ENCODE assay signal across 12 cellular contexts in genomic region chr20:1264727-1265126, GRCh38. TPM values are rescaled to one million over a fixed set of nuclear protein-coding genes. Genes with fewer than 3 reads are reported as not detected.
DNase-seq lines count a peak whose midpoint lies in the region; ATAC-seq, FAIRE-seq and TF ChIP-seq lines count a peak whose summit lies in the region.
"Had no signal": no experiment of that assay in that cellular context is flagged by ENCODE, and none has a peak within 500 bp of the region (broad histone marks: within the 10 kb centered on the region; RNA-seq: fewer than 3 reads in every experiment).

No MANE protein-coding gene starts in this region.

- intact Hi-C loops in activated CD8-positive, alpha-beta T cell treated with anti-CD3 and anti-CD28 coated beads for 36 hours (cut with micrococcal nuclease): no loop called here

- H3K9ac ChIP-seq in Loucy (ENCODE audit: low read depth, low read length, poor library complexity, severe bottlenecking) (no peak overlapping the region), astrocyte (ENCODE audit: low read length) (no peak overlapping the region), neural progenitor cell (no peak overlapping the region)

- H3K4me3 Mint-ChIP-seq in activated CD8-positive, alpha-beta T cell treated with anti-CD3 and anti-CD28 coated beads for 36 hours: peak overlapping the region; percentile 79
- H3K4me3 Mint-ChIP-seq in activated CD8-positive, alpha-beta T cell treated with anti-CD3 and anti-CD28 coated beads, Interleukin-2, amount 10 ng/mL, durations not matched to agents 7 days and 5 days: no peak overlapping the region
- H3K4me3 Mint-ChIP-seq in astrocyte (ENCODE audit: unreplicated experiment) (peak overlapping the region; percentile 86), neural progenitor cell (peak overlapping the region; percentile 82)

- no peak overlapping the region for H3K4me2 ChIP-seq in Loucy (ENCODE audit: low read depth, low read length, poor library complexity, severe bottlenecking)
- H3K4me2 ChIP-seq in astrocyte (ENCODE audit: low read length): no peak overlapping the region
- H3K4me2 ChIP-seq in neural progenitor cell: no peak overlapping the region

- peaks cover 42% of the 10 kb centered on the region for H3K4me1 Mint-ChIP-seq in activated CD8-positive, alpha-beta T cell treated with anti-CD3 and anti-CD28 coated beads for 36 hours (ENCODE audit: low read depth)
- peaks cover 38% of the 10 kb centered on the region for H3K4me1 Mint-ChIP-seq in activated CD8-positive, alpha-beta T cell treated with anti-CD3 and anti-CD28 coated beads, Interleukin-2, amount 10 ng/mL, durations not matched to agents 7 days and 5 days (ENCODE audit: low read depth)
- H3K4me1 Mint-ChIP-seq in astrocyte (ENCODE audit: low read depth, unreplicated experiment) (peaks cover 7% of the 10 kb centered on the region), neural progenitor cell (peaks cover 11% of the 10 kb centered on the region)

- H3K9me3 Mint-ChIP-seq in activated CD8-positive, alpha-beta T cell treated with anti-CD3 and anti-CD28 coated beads for 36 hours: peaks cover 12% of the 10 kb centered on the region
- H3K9me3 Mint-ChIP-seq in activated CD8-positive, alpha-beta T cell treated with anti-CD3 and anti-CD28 coated beads, Interleukin-2, amount 10 ng/mL, durations not matched to agents 7 days and 5 days (ENCODE audit: insufficient read depth): peaks cover 15% of the 10 kb centered on the region
- H3K9me3 Mint-ChIP-seq in astrocyte (ENCODE audit: unreplicated experiment) (no peaks in the 10 kb centered on the region), neural progenitor cell (peaks cover 3% of the 10 kb centered on the region)

- no peaks in the 10 kb centered on the region for H3K9me2 ChIP-seq in Loucy (replicated peaks; ENCODE audit: low read depth, low read length)

- H3K27me3 ChIP-seq in Loucy (ENCODE audit: insufficient read depth, low read length, poor library complexity, severe bottlenecking) (no peaks in the 10 kb centered on the region), astrocyte (ENCODE audit: insufficient read depth, low read length) (peaks cover 8% of the 10 kb centered on the region), neural progenitor cell (peaks cover 46% of the 10 kb centered on the region)
- H3K27me3 ChIP-seq: body of pancreas, SJSA1 had no signal

- peaks cover 3% of the 10 kb centered on the region for H3K27me3 Mint-ChIP-seq in activated CD8-positive, alpha-beta T cell treated with anti-CD3 and anti-CD28 coated beads for 36 hours
- no peaks in the 10 kb centered on the region for H3K27me3 Mint-ChIP-seq in activated CD8-positive, alpha-beta T cell treated with anti-CD3 and anti-CD28 coated beads, Interleukin-2, amount 10 ng/mL, durations not matched to agents 7 days and 5 days (ENCODE audit: low read depth)
- H3K27me3 Mint-ChIP-seq in astrocyte (ENCODE audit: low read depth, unreplicated experiment) (no peaks in the 10 kb centered on the region), neural progenitor cell (ENCODE audit: insufficient read depth, low read depth) (peaks cover 15% of the 10 kb centered on the region)

- ATAC-seq in activated CD8-positive, alpha-beta T cell treated with anti-CD3 and anti-CD28 coated beads for 36 hours: no peak
- no peak for ATAC-seq in activated CD8-positive, alpha-beta T cell treated with anti-CD3 and anti-CD28 coated beads, Interleukin-2, amount 10 ng/mL, durations not matched to agents 7 days and 5 days
- ATAC-seq: body of pancreas had no signal

- DNase-seq in activated CD8-positive, alpha-beta T cell treated with anti-CD3 and anti-CD28 coated beads for 36 hours: no peak
- DNase-seq in activated CD8-positive, alpha-beta T cell treated with anti-CD3 and anti-CD28 coated beads, Interleukin-2, amount 10 ng/mL, durations not matched to agents 7 days and 5 days: no peak
- DNase-seq in astrocyte (ENCODE audit: low read depth) (no peak), neural progenitor cell (ENCODE audit: low spot score) (peak; percentile 34), cerebellar nuclear complex (lab: John Stamatoyannopoulos, UW) (no peak), NCI-H748 (lab: John Stamatoyannopoulos, UW; ENCODE audit: unreplicated experiment) (no peak), NCI-H2081 treated with DMSO at 0.1 percent for 48 hours (lab: John Stamatoyannopoulos, UW) (no peak)
- DNase-seq: body of pancreas, DMS 273 treated with DMSO at 0.1 percent for 48 hours had no signal

- peak overlapping the region; percentile 94; the same call in 1 of the 2 replicates for H2AFZ ChIP-seq in Loucy (ENCODE audit: low read length)
- no peak overlapping the region for H2AFZ ChIP-seq in astrocyte (ENCODE audit: low read depth, low read length)
- H2AFZ ChIP-seq in neural progenitor cell (replicated peaks): no peak overlapping the region

- H3K4me3 ChIP-seq in Loucy (ENCODE audit: low read length, poor library complexity, severe bottlenecking) (no peak overlapping the region), astrocyte (ENCODE audit: insufficient read depth, low read depth, low read length) (no peak overlapping the region), neural progenitor cell (no peak overlapping the region)
- H3K4me3 ChIP-seq: body of pancreas, lung, SJSA1 had no signal

- no peak for FAIRE-seq in astrocyte (lab: Jason Lieb, UNC)

- H4K20me1 ChIP-seq in Loucy (ENCODE audit: insufficient read depth, low read length, poor library complexity, severe bottlenecking): no peaks in the 10 kb centered on the region
- H4K20me1 ChIP-seq in astrocyte (ENCODE audit: insufficient read depth, low read length): peaks cover 15% of the 10 kb centered on the region
- H4K20me1 ChIP-seq in neural progenitor cell (ENCODE audit: low read depth): peaks cover 6% of the 10 kb centered on the region

- H3K36me3 Mint-ChIP-seq in activated CD8-positive, alpha-beta T cell treated with anti-CD3 and anti-CD28 coated beads for 36 hours (ENCODE audit: low read depth): peaks cover 7% of the 10 kb centered on the region
- H3K36me3 Mint-ChIP-seq in activated CD8-positive, alpha-beta T cell treated with anti-CD3 and anti-CD28 coated beads, Interleukin-2, amount 10 ng/mL, durations not matched to agents 7 days and 5 days (ENCODE audit: low read depth): peaks cover 11% of the 10 kb centered on the region
- H3K36me3 Mint-ChIP-seq in astrocyte (ENCODE audit: low read depth, unreplicated experiment): no peaks in the 10 kb centered on the region
- no peaks in the 10 kb centered on the region for H3K36me3 Mint-ChIP-seq in neural progenitor cell

- 0 out of 2 replicates have a peak, but pooled peaks cover 7% of the 10 kb centered on the region for H3K9me3 ChIP-seq in Loucy (ENCODE audit: insufficient read depth, low read depth, low read length)
- H3K9me3 ChIP-seq in astrocyte (ENCODE audit: insufficient read depth, low read depth, low read length): no peaks in the 10 kb centered on the region
- H3K9me3 ChIP-seq in neural progenitor cell (ENCODE audit: low read depth): no peaks in the 10 kb centered on the region
- H3K9me3 ChIP-seq: body of pancreas, SJSA1 had no signal

- H3K4me1 ChIP-seq in Loucy (ENCODE audit: insufficient read depth, low read length, poor library complexity, severe bottlenecking): peaks cover 13% of the 10 kb centered on the region
- H3K4me1 ChIP-seq in astrocyte (ENCODE audit: insufficient read depth, low read length): peaks cover 10% of the 10 kb centered on the region
- H3K4me1 ChIP-seq in neural progenitor cell: peaks cover 8% of the 10 kb centered on the region

- H3K36me3 ChIP-seq in Loucy (ENCODE audit: insufficient read depth, low read length) (no peaks in the 10 kb centered on the region), astrocyte (ENCODE audit: insufficient read depth, low read length) (peaks cover 2% of the 10 kb centered on the region), neural progenitor cell (no peaks in the 10 kb centered on the region)
- H3K36me3 ChIP-seq: SJSA1 had no signal

- H3F3A ChIP-seq in Loucy (ENCODE audit: low read depth): no peaks in the 10 kb centered on the region
- peaks cover 22% of the 10 kb centered on the region for H3F3A ChIP-seq in neural progenitor cell (ENCODE audit: low read depth)

- TF ChIP-seq CTCF in activated CD8-positive, alpha-beta T cell treated with anti-CD3 and anti-CD28 coated beads for 36 hours (IDR thresholded peaks at IDR 0.05): no peak
- no peak for TF ChIP-seq CTCF in Loucy (conservative IDR thresholded peaks at IDR 0.05; ENCODE audit: low read length)
- TF ChIP-seq CTCF in astrocyte (IDR thresholded peaks at IDR 0.05; ENCODE audit: insufficient read depth, low read depth, low read length): no peak
- TF ChIP-seq CTCF in neural progenitor cell (IDR thresholded peaks at IDR 0.05): no peak

- H3K79me2 ChIP-seq in Loucy (ENCODE audit: insufficient read depth, low read length) (no peaks in the 10 kb centered on the region), astrocyte (ENCODE audit: insufficient read depth, low read length) (no peaks in the 10 kb centered on the region), neural progenitor cell (ENCODE audit: low read depth) (no peaks in the 10 kb centered on the region)

- CTCF ChIA-PET in activated CD8-positive, alpha-beta T cell treated with anti-CD3 and anti-CD28 coated beads for 36 hours (lab: Charles Lee): interaction anchor here (0.8 to 2.6 kb wide), 3 partner anchors 10 to 239 kb away, joined by 4 to 9 read pairs (median 7); no protein-coding TSS in a partner anchor
- CTCF ChIA-PET in activated CD8-positive, alpha-beta T cell treated with anti-CD3 and anti-CD28 coated beads, Interleukin-2, amount 10 ng/mL, durations not matched to agents 7 days and 5 days (lab: Charles Lee): interaction anchor here (1.2 to 1.9 kb wide), 2 partner anchors 10 to 36 kb away, joined by 3 to 8 read pairs; no protein-coding TSS in a partner anchor

- H3K27ac Mint-ChIP-seq in activated CD8-positive, alpha-beta T cell treated with anti-CD3 and anti-CD28 coated beads for 36 hours: peak overlapping the region; percentile 85
- no peak overlapping the region for H3K27ac Mint-ChIP-seq in activated CD8-positive, alpha-beta T cell treated with anti-CD3 and anti-CD28 coated beads, Interleukin-2, amount 10 ng/mL, durations not matched to agents 7 days and 5 days
- H3K27ac Mint-ChIP-seq in astrocyte (ENCODE audit: unreplicated experiment): no peak overlapping the region
- H3K27ac Mint-ChIP-seq in neural progenitor cell: no peak overlapping the region

- POLR2A ChIA-PET in activated CD8-positive, alpha-beta T cell treated with anti-CD3 and anti-CD28 coated beads for 36 hours (lab: Charles Lee): interaction anchor here (1.2 to 3.1 kb wide), 2 partner anchors 16 to 125 kb away, joined by 3 to 15 read pairs; no protein-coding TSS in a partner anchor
- POLR2A ChIA-PET in activated CD8-positive, alpha-beta T cell treated with anti-CD3 and anti-CD28 coated beads, Interleukin-2, amount 10 ng/mL, durations not matched to agents 7 days and 5 days (lab: Charles Lee): interaction anchor here (0.6 kb wide), 1 partner anchor 10 kb away, joined by 3 read pairs; no protein-coding TSS in a partner anchor

- H3K27ac ChIP-seq in astrocyte (ENCODE audit: low read depth, low read length) (no peak overlapping the region), neural progenitor cell (no peak overlapping the region)
- H3K27ac ChIP-seq: body of pancreas, SJSA1 had no signal

RNA-seq across cellular contexts. Expression of gene SNPH, which starts 1.4 kb away (rescaled TPM):
- total RNA-seq in activated CD8-positive, alpha-beta T cell treated with anti-CD3 and anti-CD28 coated beads for 36 hours: 1 to 10 TPM; 3.7 to 4.1 TPM
- total RNA-seq in activated CD8-positive, alpha-beta T cell treated with anti-CD3 and anti-CD28 coated beads, Interleukin-2, amount 10 ng/mL, durations not matched to agents 7 days and 5 days: 1 to 10 TPM; 6.5 to 7.6 TPM
- total RNA-seq in astrocyte (7.8 and 7.9 TPM in 2 replicates), neural progenitor cell (ENCODE audit: low replicate concordance) (0.43 and 0.90 TPM in 2 replicates)

RNA-seq across cellular contexts. Expression of gene RAD21L1, which starts 38.9 kb away (rescaled TPM):
- total RNA-seq in activated CD8-positive, alpha-beta T cell treated with anti-CD3 and anti-CD28 coated beads for 36 hours: under 1 TPM; 0.18 to 0.25 TPM
- total RNA-seq in activated CD8-positive, alpha-beta T cell treated with anti-CD3 and anti-CD28 coated beads, Interleukin-2, amount 10 ng/mL, durations not matched to agents 7 days and 5 days: under 1 TPM in 1 of 2 experiments, not detected in 1; 0.18 TPM
- 0.34 TPM in 1 of 2 replicates, not detected in the other for total RNA-seq in astrocyte
- not detected in 2 replicates for total RNA-seq in neural progenitor cell (ENCODE audit: low replicate concordance)
- total RNA-seq: body of pancreas had no signal
